In genomic region chr20:23063573-23063972, GRCh38 we compare ENCODE assay signal across 2 cellular contexts.
TF ChIP-seq lines count a peak whose summit lies in the region.

No MANE protein-coding gene starts in this region.

TF ChIP-seq in GM12878, 131 proteins besides CTCF, POLR2A, EP300 and RAD21:
- TF ChIP-seq PBX3 (IDR thresholded peaks at IDR 0.05; ENCODE audit: insufficient replicate concordance, low read depth, low read length) (no peak), SIN3A (IDR thresholded peaks at IDR 0.05; ENCODE audit: low read depth, low read length) (no peak), CREB1 (IDR thresholded peaks at IDR 0.05; ENCODE audit: low read depth) (no peak), CHD1 (IDR thresholded peaks at IDR 0.05; ENCODE audit: low read depth, low read length) (no peak), NBN (IDR thresholded peaks at IDR 0.05) (0 out of 2 replicates have a peak, but pooled peaks have one; percentile 43), EED (IDR thresholded peaks at IDR 0.05; ENCODE audit: low read depth) (no peak), CBX3 (IDR thresholded peaks at IDR 0.05; ENCODE audit: borderline replicate concordance, low read depth) (no peak), IKZF2 (IDR thresholded peaks at IDR 0.05) (peak; percentile 64 to 76; a peak in 2 of 4 replicates), YY1 (IDR thresholded peaks at IDR 0.05; ENCODE audit: low read depth, low read length) (no peak), HSF1 (IDR thresholded peaks at IDR 0.05; ENCODE audit: low read depth, low read length) (no peak), ETV6 (conservative IDR thresholded peaks at IDR 0.05 in 1 of 2, IDR thresholded peaks at IDR 0.05 in 1 of 2; ENCODE audit: borderline replicate concordance in 1 of 2, low read depth in 1 of 2) (no peak), MTA2 (IDR thresholded peaks at IDR 0.05; ENCODE audit: low read depth) (0 out of 2 replicates have a peak, but pooled peaks have one; percentile 23), ESRRA (IDR thresholded peaks at IDR 0.05; ENCODE audit: low read length) (no peak), SIX5 (IDR thresholded peaks at IDR 0.05; ENCODE audit: low read depth, low read length, severe bottlenecking) (no peak), IKZF1 (conservative IDR thresholded peaks at IDR 0.05) (0 out of 2 replicates have a peak, but pooled peaks have one; percentile 49), JUNB (IDR thresholded peaks at IDR 0.05) (no peak), MAX (IDR thresholded peaks at IDR 0.05; ENCODE audit: low read depth, low read length) (no peak), ZBED1 (IDR thresholded peaks at IDR 0.05; ENCODE audit: borderline replicate concordance) (no peak), BCL11A (IDR thresholded peaks at IDR 0.05; ENCODE audit: low read depth, low read length) (no peak), EZH2 (IDR thresholded peaks at IDR 0.05; ENCODE audit: borderline replicate concordance, control insufficient read depth, low read depth, low read length) (no peak), SREBF1 (IDR thresholded peaks at IDR 0.05; ENCODE audit: low read length) (no peak), SPI1 (IDR thresholded peaks at IDR 0.05; ENCODE audit: borderline replicate concordance, insufficient read depth, low read depth, low read length) (no peak)

TF ChIP-seq in SK-N-SH treated with all-trans-retinoic acid at 6 μM for 48 hours, 23 proteins besides CTCF, POLR2A, EP300 and RAD21:
- TF ChIP-seq OSR1 (CRISPR knock-in tag; IDR thresholded peaks at IDR 0.05) (no peak), BACH2 (CRISPR knock-in tag; IDR thresholded peaks at IDR 0.05; ENCODE audit: borderline replicate concordance) (no peak), TCF4 (CRISPR knock-in tag; IDR thresholded peaks at IDR 0.05; ENCODE audit: borderline replicate concordance) (no peak), PPARA (CRISPR knock-in tag; IDR thresholded peaks at IDR 0.05; ENCODE audit: borderline replicate concordance) (no peak), POU6F1 (CRISPR knock-in tag; IDR thresholded peaks at IDR 0.05; ENCODE audit: borderline replicate concordance, low read depth) (no peak), ZFP30 (CRISPR knock-in tag; IDR thresholded peaks at IDR 0.05) (no peak), GLIS3 (CRISPR knock-in tag; IDR thresholded peaks at IDR 0.05) (no peak), ESRRG (CRISPR knock-in tag; IDR thresholded peaks at IDR 0.05) (no peak), ARNTL (CRISPR knock-in tag; IDR thresholded peaks at IDR 0.05; ENCODE audit: borderline replicate concordance, low read depth) (no peak), SNAI2 (CRISPR knock-in tag; IDR thresholded peaks at IDR 0.05) (no peak), PATZ1 (CRISPR knock-in tag; IDR thresholded peaks at IDR 0.05; ENCODE audit: borderline replicate concordance) (no peak), ZFP3 (CRISPR knock-in tag; IDR thresholded peaks at IDR 0.05) (no peak), TOX (CRISPR knock-in tag; IDR thresholded peaks at IDR 0.05; ENCODE audit: borderline replicate concordance) (no peak), CSDC2 (CRISPR knock-in tag; IDR thresholded peaks at IDR 0.05) (no peak), ZNF70 (CRISPR knock-in tag; IDR thresholded peaks at IDR 0.05) (no peak), ZNF565 (CRISPR knock-in tag; conservative IDR thresholded peaks at IDR 0.05; ENCODE audit: low read depth) (no peak)
